20 cellular contexts compared by ENCODE assay signal in genomic region chr10:133169173-133169947, GRCh38.
"Had no signal": no experiment of that assay in that cellular context is flagged by ENCODE, and none has a peak within 500 bp of the region (broad histone marks: within the 10 kb centered on the region; RNA-seq: fewer than 3 reads in every experiment).

No MANE protein-coding gene starts in this region.

- H3K36me3 Mint-ChIP-seq: activated naive CD4-positive, alpha-beta T cell treated with anti-CD3 and anti-CD28 coated beads, Interleukin-2, amount 10 ng/mL, durations not matched to agents 7 days and 5 days; stimulated activated memory B cell treated with anti-CD40 and anti-IgM and Interleukin-4, amounts not matched to agents 10 μg/mL and 1 μg/mL and 100 μg/mL, for 72 hours had no signal

- H3K4me1 Mint-ChIP-seq: activated naive CD4-positive, alpha-beta T cell treated with anti-CD3 and anti-CD28 coated beads, Interleukin-2, amount 10 ng/mL, durations not matched to agents 7 days and 5 days; stimulated activated memory B cell treated with anti-CD40 and anti-IgM and Interleukin-4, amounts not matched to agents 10 μg/mL and 1 μg/mL and 100 μg/mL, for 72 hours had no signal

- H3K4me1 ChIP-seq: heart right ventricle, right lobe of liver, stomach, suprapubic skin, tibial nerve had no signal

- H3K27ac ChIP-seq: heart right ventricle, right lobe of liver, stomach, suprapubic skin, tibial nerve had no signal

- H3K4me2 ChIP-seq: smooth muscle cell had no signal

- H3K9me3 Mint-ChIP-seq: activated naive CD4-positive, alpha-beta T cell treated with anti-CD3 and anti-CD28 coated beads, Interleukin-2, amount 10 ng/mL, durations not matched to agents 7 days and 5 days; activated T-cell treated with anti-CD3 and anti-CD28 coated beads, Interleukin-2, amount 50 U/mL, for 4 hours had no signal

- H3K4me3 ChIP-seq: heart right ventricle, right lobe of liver, smooth muscle cell, stomach, suprapubic skin, tibial nerve had no signal

- H3K27me3 ChIP-seq: right lobe of liver had no signal

- H3K9me3 ChIP-seq: heart right ventricle, right lobe of liver, suprapubic skin had no signal

- H3K4me3 Mint-ChIP-seq: activated CD8-positive, alpha-beta T cell treated with anti-CD3 and anti-CD28 coated beads, Interleukin-2, amount 10 ng/mL, durations not matched to agents 7 days and 5 days; activated naive CD4-positive, alpha-beta T cell treated with anti-CD3 and anti-CD28 coated beads, Interleukin-2, amount 10 ng/mL, durations not matched to agents 7 days and 5 days; activated T-cell treated with anti-CD3 and anti-CD28 coated beads, Interleukin-2, amount 50 U/mL, for 4 hours; nephron; stimulated activated memory B cell treated with anti-CD40 and anti-IgM and Interleukin-4, amounts not matched to agents 10 μg/mL and 1 μg/mL and 100 μg/mL, for 72 hours had no signal

- DNase-seq: activated CD4-positive, alpha-beta T cell treated with anti-CD3 and anti-CD28 coated beads for 1 hour; activated CD4-positive, alpha-beta T cell treated with anti-CD3 and anti-CD28 coated beads, Interleukin-2, amount 50 U/mL, for 1 hour; activated CD8-positive, alpha-beta T cell treated with anti-CD3 and anti-CD28 coated beads, Interleukin-2, amount 10 ng/mL, durations not matched to agents 7 days and 5 days; activated naive CD4-positive, alpha-beta T cell treated with anti-CD3 and anti-CD28 coated beads, Interleukin-2, amount 10 ng/mL, durations not matched to agents 7 days and 5 days; activated T-cell treated with anti-CD3 and anti-CD28 coated beads, Interleukin-2, amount 50 U/mL, for 4 hours; amygdala; effector CD4-positive, alpha-beta T cell; erythroblast; foreskin fibroblast; heart right ventricle; midbrain; stimulated activated CD4-positive, alpha-beta T cell treated with anti-CD3 and anti-CD28 coated beads, Interleukin-15, amount 100 ng/mL, for 24 hours; T-helper 1 cell had no signal

- H3K27ac Mint-ChIP-seq: activated CD8-positive, alpha-beta T cell treated with anti-CD3 and anti-CD28 coated beads, Interleukin-2, amount 10 ng/mL, durations not matched to agents 7 days and 5 days; activated naive CD4-positive, alpha-beta T cell treated with anti-CD3 and anti-CD28 coated beads, Interleukin-2, amount 10 ng/mL, durations not matched to agents 7 days and 5 days; nephron; stimulated activated memory B cell treated with anti-CD40 and anti-IgM and Interleukin-4, amounts not matched to agents 10 μg/mL and 1 μg/mL and 100 μg/mL, for 72 hours had no signal

- H3K36me3 ChIP-seq: heart right ventricle, right lobe of liver, stomach, suprapubic skin, tibial nerve had no signal
